Comparison of ENCODE assay signal across 15 cellular contexts in the genomic region with DNA sequence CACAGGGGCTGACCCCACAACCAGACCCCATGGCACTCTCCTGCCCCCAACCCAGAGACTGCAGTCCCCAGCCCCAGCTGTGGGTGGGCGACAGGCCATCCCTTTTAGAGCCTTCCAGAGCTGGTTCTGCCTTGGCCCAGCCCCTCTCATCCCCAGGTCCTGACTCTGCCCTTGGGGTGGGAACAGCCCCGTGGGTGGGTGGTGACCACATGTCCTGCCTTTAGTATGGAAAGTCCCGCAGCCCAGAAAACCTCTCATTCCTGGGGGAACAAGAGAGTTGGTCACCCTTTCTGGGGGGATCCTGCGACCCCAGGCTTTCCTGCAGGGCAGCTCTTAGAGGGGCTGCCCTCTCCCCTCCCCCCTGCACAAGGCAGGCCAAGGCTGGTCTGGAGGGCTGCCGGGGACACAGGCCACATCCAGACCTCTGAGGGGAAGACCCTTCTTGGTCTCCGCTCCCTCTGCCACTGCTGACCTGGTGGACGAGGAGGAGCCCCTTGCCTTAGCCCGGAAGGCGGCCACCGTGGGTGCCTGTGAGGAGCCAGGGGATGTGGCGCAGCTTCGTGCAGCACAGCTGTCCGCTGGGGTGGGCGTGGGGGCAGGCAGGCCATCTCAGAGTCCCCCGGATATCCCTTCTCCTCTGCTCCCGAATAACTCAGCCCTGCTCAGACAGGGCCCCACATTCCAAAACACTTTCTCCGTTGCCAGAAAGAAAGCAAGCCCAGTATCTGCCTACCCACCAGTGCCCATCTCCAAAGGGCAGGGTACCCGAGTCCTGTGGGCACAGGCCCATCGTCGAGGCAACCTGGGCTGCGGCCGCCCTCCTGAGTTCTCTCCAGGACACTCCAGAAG. TPM values are rescaled to one million over a fixed set of nuclear protein-coding genes. Genes with fewer than 3 reads are reported as not detected.
DNase-seq lines count a peak whose midpoint lies in the region; ATAC-seq and TF ChIP-seq lines count a peak whose summit lies in the region.
"Had no signal": no experiment of that assay in that cellular context is flagged by ENCODE, and none has a peak within 500 bp of the region (broad histone marks: within the 10 kb centered on the region; RNA-seq: fewer than 3 reads in every experiment).

No MANE protein-coding gene starts in this region.

- no peaks in the 10 kb centered on the region for H3K9me3 Mint-ChIP-seq in WTC11
- H3K9me3 Mint-ChIP-seq: CD14-positive monocyte; CD8-positive, alpha-beta T cell; HFFc6 had no signal

- H3K27me3 ChIP-seq in right atrium auricular region, result no peaks in the 10 kb centered on the region
- no peaks in the 10 kb centered on the region for H3K27me3 ChIP-seq in dorsolateral prefrontal cortex
- no peaks in the 10 kb centered on the region for H3K27me3 ChIP-seq in psoas muscle (ENCODE audit: insufficient read depth in 3 of 3, low read length in 2 of 3)

- POLR2A ChIA-PET in WTC11 (lab: Charles Lee), result no interaction called here

- H3K27ac ChIP-seq in right atrium auricular region (no peak overlapping the region), dorsolateral prefrontal cortex (peak overlapping the region in 51 of 59 donors; percentile 12 to 89 (median 66)), psoas muscle (peak overlapping the region; percentile 83)

- H3K27me3 Mint-ChIP-seq in WTC11 (ENCODE audit: low read depth), result peaks cover 2% of the 10 kb centered on the region; the same call in 1 of the 2 replicates

- H3K36me3 ChIP-seq in right atrium auricular region (no peaks in the 10 kb centered on the region), psoas muscle (ENCODE audit: insufficient read depth in 1 of 2, low read depth in 1 of 2) (no peaks in the 10 kb centered on the region)

- TF ChIP-seq CTCF in right atrium auricular region (IDR thresholded peaks at IDR 0.05) (no peak), WTC11 (IDR thresholded peaks at IDR 0.05) (no peak), dorsolateral prefrontal cortex (IDR thresholded peaks at IDR 0.05 in 54 of 56, conservative IDR thresholded peaks at IDR 0.05 in 2 of 56; ENCODE audit: low read depth in 1 of 56, partially characterized antibody in 56 of 56) (no peak), psoas muscle (IDR thresholded peaks at IDR 0.05) (no peak)

- no peak overlapping the region for H3K4me3 Mint-ChIP-seq in WTC11
- H3K4me3 Mint-ChIP-seq: CD14-positive monocyte; CD8-positive, alpha-beta T cell; HFFc6 had no signal

- WGBS in psoas muscle, 3 donors, result 65 to 74% (median 66%) methylated on average over 20 to 22 of the region's 22 CpGs

- DNase-seq in Right ventricle myocardium inferior (ENCODE audit: missing footprints), result peak; percentile 62
- DNase-seq in right atrium auricular region (ENCODE audit: low spot score), result no peak
- no peak for DNase-seq in WTC11 (ENCODE audit: low spot score)
- no peak for DNase-seq in dorsolateral prefrontal cortex
- DNase-seq in psoas muscle, result peak; percentile 13 to 54
- no peak for DNase-seq in T-helper 2 cell
- DNase-seq: DMS153, DMS79 treated with DMSO at 0.1 percent for 48 hours, EL, HCEC 1CT, HFFc6 had no signal

- peaks cover 9% of the 10 kb centered on the region for H3K4me1 Mint-ChIP-seq in WTC11
- H3K4me1 Mint-ChIP-seq: CD14-positive monocyte had no signal

- ATAC-seq in Right ventricle myocardium inferior (no peak), WTC11 (no peak), psoas muscle (no peak), GM21529 (IDR thresholded peaks at IDR 0.05; ENCODE audit: unreplicated experiment) (no peak), HG03521 (IDR thresholded peaks at IDR 0.05; ENCODE audit: unreplicated experiment) (no peak)
- ATAC-seq: CD8-positive, alpha-beta T cell had no signal

- peak overlapping the region; percentile 18; the same call in 1 of the 2 replicates for H3K27ac Mint-ChIP-seq in WTC11
- H3K27ac Mint-ChIP-seq: CD8-positive, alpha-beta T cell; HFFc6 had no signal

- no peak overlapping the region for H3K4me3 ChIP-seq in right atrium auricular region
- H3K4me3 ChIP-seq in dorsolateral prefrontal cortex, result no peak overlapping the region
- H3K4me3 ChIP-seq in psoas muscle, result peak overlapping the region; percentile 35

- no peaks in the 10 kb centered on the region for H3K9me3 ChIP-seq in right atrium auricular region
- H3K9me3 ChIP-seq in psoas muscle, result no peaks in the 10 kb centered on the region

- no peaks in the 10 kb centered on the region for H3K36me3 Mint-ChIP-seq in WTC11
- H3K36me3 Mint-ChIP-seq: CD14-positive monocyte had no signal

- CTCF ChIA-PET in WTC11 (lab: Charles Lee), result interaction anchor here (0.6 to 1.8 kb wide), 10 partner anchors 13 to 194 kb away, joined by 3 to 12 read pairs (median 4); a partner anchor contains a TSS

- intact Hi-C loops in Right ventricle myocardium inferior (cut with DNase I), result loop anchor here (5.0 to 10.0 kb wide), 2 partner anchors 84 to 196 kb away; a partner anchor contains a TSS
- intact Hi-C loops in dorsolateral prefrontal cortex (cut with DNase I), result loop anchor here in 1 of 2 donors (10.0 kb wide), 1 partner anchor 196 kb away; a partner anchor contains a TSS
- intact Hi-C loops in psoas muscle (cut with DNase I), result loop anchor here in 1 of 2 donors (5.0 kb wide), 1 partner anchor 134 kb away; no protein-coding TSS in a partner anchor

- H3K4me1 ChIP-seq in right atrium auricular region (peaks cover 0 to 44% of the 10 kb centered on the region in 2 donors), psoas muscle (peaks cover 54% of the 10 kb centered on the region)

TF ChIP-seq in WTC11, 78 proteins besides CTCF, POLR2A, EP300 and RAD21:
- TF ChIP-seq CREB1 (CRISPR knock-in tag; IDR thresholded peaks at IDR 0.05), result no peak
- TF ChIP-seq ETV6 (CRISPR knock-in tag; IDR thresholded peaks at IDR 0.05), result no peak
- no peak for TF ChIP-seq ZNF121 (CRISPR knock-in tag; IDR thresholded peaks at IDR 0.05)
- TF ChIP-seq FOXP1 (CRISPR knock-in tag; IDR thresholded peaks at IDR 0.05; ENCODE audit: borderline replicate concordance), result 0 out of 2 replicates have a peak, but pooled peaks have one; percentile 42
- no peak for TF ChIP-seq SP1 (CRISPR knock-in tag; conservative IDR thresholded peaks at IDR 0.05)

RNA-seq across cellular contexts. Expression of a gene that starts 6.7 kb away (rescaled TPM):
- total RNA-seq in Right ventricle myocardium inferior (36.0 TPM), right atrium auricular region (10 to 100 TPM; 33.4 to 34.9 TPM), WTC11 (2021) (17.7 to 22.7 TPM (median 20.4 TPM) in 3 replicates), dorsolateral prefrontal cortex (100 to 1,000 TPM in 7 of 120 experiments, 10 to 100 TPM in 113; 40.2 to 134 (median 61.9) TPM), psoas muscle (10 to 100 TPM; 18.8 to 36.7 (median 35.3) TPM)
- 10 to 100 TPM; 15.4 to 29.9 (median 23.3) TPM for polyA plus RNA-seq in psoas muscle

RNA-seq across cellular contexts. Expression of a gene that starts 26.7 kb away (rescaled TPM):
- 7.7 TPM for total RNA-seq in Right ventricle myocardium inferior
- 1 to 10 TPM; 3.7 to 4.1 TPM for total RNA-seq in right atrium auricular region
- 11.9 to 14.7 TPM (median 12.4 TPM) in 3 replicates for total RNA-seq in WTC11 (2021)
- 10 to 100 TPM; 13.0 to 29.2 (median 19.3) TPM for total RNA-seq in dorsolateral prefrontal cortex
- total RNA-seq in psoas muscle, result 1 to 10 TPM; 4.2 to 7.4 (median 5.1) TPM
- polyA plus RNA-seq in psoas muscle, result 10 to 100 TPM in 1 of 3 donors, 1 to 10 TPM in 2; 5.3 to 16.1 (median 5.8) TPM

RNA-seq across cellular contexts. Expression of a gene that starts 26.7 kb away (rescaled TPM):
- total RNA-seq in Right ventricle myocardium inferior (2.0 TPM), right atrium auricular region (1 to 10 TPM; 1.3 to 2.8 TPM), WTC11 (2021) (2.5 to 3.5 TPM (median 2.8 TPM) in 3 replicates), dorsolateral prefrontal cortex (10 to 100 TPM in 118 of 120 experiments, 1 to 10 TPM in 2; 9.4 to 50.0 (median 23.7) TPM), psoas muscle (1 to 10 TPM in 3 of 4 donors, under 1 TPM in 1; 0.84 to 3.0 (median 1.8) TPM)
- under 1 TPM; 0.44 to 0.95 (median 0.80) TPM for polyA plus RNA-seq in psoas muscle

Comparison
In these comparisons a context has a peak if more than half of its experiments do, and no peak if none do; other contexts are left out.
1. DNase-seq: peak in Right ventricle myocardium inferior (single experiment) and psoas muscle (2 of 2); none in right atrium auricular region (single experiment), WTC11 (single experiment), dorsolateral prefrontal cortex (0 of 10) and T-helper 2 cell (0 of 5).
2. H3K27ac ChIP-seq: peak in dorsolateral prefrontal cortex (51 of 59) and psoas muscle (single experiment); none in right atrium auricular region (0 of 2).